ENCODE assay signal across 8 cellular contexts in genomic region chr15:78811124-78811824, GRCh38. TPM values are rescaled to one million over a fixed set of nuclear protein-coding genes. Genes with fewer than 3 reads are reported as not detected.
DNase-seq lines count a peak whose midpoint lies in the region; ATAC-seq, FAIRE-seq and TF ChIP-seq lines count a peak whose summit lies in the region.

A gene with protein sequence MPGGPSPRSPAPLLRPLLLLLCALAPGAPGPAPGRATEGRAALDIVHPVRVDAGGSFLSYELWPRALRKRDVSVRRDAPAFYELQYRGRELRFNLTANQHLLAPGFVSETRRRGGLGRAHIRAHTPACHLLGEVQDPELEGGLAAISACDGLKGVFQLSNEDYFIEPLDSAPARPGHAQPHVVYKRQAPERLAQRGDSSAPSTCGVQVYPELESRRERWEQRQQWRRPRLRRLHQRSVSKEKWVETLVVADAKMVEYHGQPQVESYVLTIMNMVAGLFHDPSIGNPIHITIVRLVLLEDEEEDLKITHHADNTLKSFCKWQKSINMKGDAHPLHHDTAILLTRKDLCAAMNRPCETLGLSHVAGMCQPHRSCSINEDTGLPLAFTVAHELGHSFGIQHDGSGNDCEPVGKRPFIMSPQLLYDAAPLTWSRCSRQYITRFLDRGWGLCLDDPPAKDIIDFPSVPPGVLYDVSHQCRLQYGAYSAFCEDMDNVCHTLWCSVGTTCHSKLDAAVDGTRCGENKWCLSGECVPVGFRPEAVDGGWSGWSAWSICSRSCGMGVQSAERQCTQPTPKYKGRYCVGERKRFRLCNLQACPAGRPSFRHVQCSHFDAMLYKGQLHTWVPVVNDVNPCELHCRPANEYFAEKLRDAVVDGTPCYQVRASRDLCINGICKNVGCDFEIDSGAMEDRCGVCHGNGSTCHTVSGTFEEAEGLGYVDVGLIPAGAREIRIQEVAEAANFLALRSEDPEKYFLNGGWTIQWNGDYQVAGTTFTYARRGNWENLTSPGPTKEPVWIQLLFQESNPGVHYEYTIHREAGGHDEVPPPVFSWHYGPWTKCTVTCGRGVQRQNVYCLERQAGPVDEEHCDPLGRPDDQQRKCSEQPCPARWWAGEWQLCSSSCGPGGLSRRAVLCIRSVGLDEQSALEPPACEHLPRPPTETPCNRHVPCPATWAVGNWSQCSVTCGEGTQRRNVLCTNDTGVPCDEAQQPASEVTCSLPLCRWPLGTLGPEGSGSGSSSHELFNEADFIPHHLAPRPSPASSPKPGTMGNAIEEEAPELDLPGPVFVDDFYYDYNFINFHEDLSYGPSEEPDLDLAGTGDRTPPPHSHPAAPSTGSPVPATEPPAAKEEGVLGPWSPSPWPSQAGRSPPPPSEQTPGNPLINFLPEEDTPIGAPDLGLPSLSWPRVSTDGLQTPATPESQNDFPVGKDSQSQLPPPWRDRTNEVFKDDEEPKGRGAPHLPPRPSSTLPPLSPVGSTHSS (N-terminal part only) (minus strand): TSS chr15:78811464. CDS start chr15:78811220, 244 bp downstream.

- peak within 1 kb of the TSS; percentile 78 for H3K4me3 Mint-ChIP-seq in WTC11

- peak; percentile 14; the same call in 1 of the 2 replicates for TF ChIP-seq RAD21 in Ishikawa (IDR thresholded peaks at IDR 0.05; ENCODE audit: low read depth)

- H4K20me1 ChIP-seq in keratinocyte (ENCODE audit: control insufficient read depth, extremely low read depth, insufficient read depth, low read length) = no peaks in the 10 kb centered on the region

- H2AFZ ChIP-seq in keratinocyte (ENCODE audit: control insufficient read depth, low read length) = peak within 1 kb of the TSS; percentile 68

- TF ChIP-seq CTCF in WTC11 (IDR thresholded peaks at IDR 0.05) (peak; percentile 82), keratinocyte (optimal IDR thresholded peaks at IDR 0.05 in 1 of 3, IDR thresholded peaks at IDR 0.05 in 1 of 3, conservative IDR thresholded peaks at IDR 0.05 in 1 of 3; ENCODE audit: extremely low read depth in 1 of 3, insufficient read depth in 2 of 3, low read length in 3 of 3) (peak in 2 of 3 experiments; percentile 44 to 45), spleen (IDR thresholded peaks at IDR 0.05 in 8 of 11, conservative IDR thresholded peaks at IDR 0.05 in 3 of 11) (peak; percentile 36 to 88 (median 68))

- CTCF ChIA-PET in WTC11 (lab: Charles Lee) = interaction anchor here (0.5 to 3.6 kb wide), 39 partner anchors 9 to 512 kb away, joined by 3 to 26 read pairs (median 4); partner anchors contain the start of genes CHRNA5, CTSH, MORF4L1 and SKIC8

- no peaks in the 10 kb centered on the region for H3K79me2 ChIP-seq in keratinocyte (ENCODE audit: control insufficient read depth, insufficient read depth, low read length)

- POLR2A ChIA-PET in WTC11 (lab: Charles Lee) = interaction anchor here (0.5 to 1.9 kb wide), 7 partner anchors 48 to 295 kb away, joined by 3 to 13 read pairs (median 4); partner anchors contain the start of genes CHRNA5, MORF4L1 and PSMA4

- peak within 1 kb of the TSS; percentile 71 for H3K4me2 ChIP-seq in keratinocyte (ENCODE audit: control insufficient read depth, extremely low read depth, insufficient read depth, low read depth, low read length)

- WGBS in spleen, 5 donors = 0 to 1% (median 1%) methylated on average over 41 to 73 of the region's 73 CpGs

- ATAC-seq in WTC11 (peak; percentile 85), HG02623 (IDR thresholded peaks at IDR 0.05; ENCODE audit: unreplicated experiment) (no peak)

- H3K4me1 ChIP-seq in keratinocyte (ENCODE audit: control insufficient read depth, extremely low read depth, insufficient read depth, low read length) (no peaks in the 10 kb centered on the region), spleen (peaks cover 0 to 30% (median 23%) of the 10 kb centered on the region in 6 donors)

- H3K4me3 ChIP-seq in keratinocyte (ENCODE audit: control insufficient read depth in 2 of 3, extremely low read depth in 1 of 3, insufficient read depth in 2 of 3, low read depth in 1 of 3, low read length in 3 of 3) (peak within 1 kb of the TSS; percentile 36 to 61 (median 49)), spleen (peak within 1 kb of the TSS; percentile 50 to 92 (median 74))

- TF ChIP-seq EP300 in Ishikawa (IDR thresholded peaks at IDR 0.05; ENCODE audit: borderline replicate concordance) = no peak

- H3K27ac ChIP-seq in keratinocyte (ENCODE audit: control insufficient read depth, insufficient read depth, low read length) (no peak within 1 kb of the TSS), spleen (peak within 1 kb of the TSS in 7 of 8 donors; percentile 19 to 78 (median 71))

- dilution Hi-C loops in keratinocyte (cut with MboI; ENCODE audit: extremely low pct_ligation_motif_present, low sequenced_read_pairs) = no loop called here

- H3K9me1 ChIP-seq in keratinocyte (ENCODE audit: control insufficient read depth, extremely low read depth, insufficient read depth, low read length) = no peaks in the 10 kb centered on the region

- H3K27ac Mint-ChIP-seq in WTC11 = 0 out of 2 replicates have a peak within 1 kb of the TSS, but pooled peaks have one; percentile 2

- peaks cover 14% of the 10 kb centered on the region for H3K27me3 Mint-ChIP-seq in WTC11 (ENCODE audit: low read depth)

- no peaks in the 10 kb centered on the region for H3K36me3 ChIP-seq in keratinocyte (ENCODE audit: control insufficient read depth in 2 of 2, extremely low read depth in 1 of 2, insufficient read depth in 2 of 2, low read length in 2 of 2)
- H3K36me3 ChIP-seq in spleen = no peaks in the 10 kb centered on the region

- peaks cover 28% of the 10 kb centered on the region for H3K27me3 ChIP-seq in keratinocyte (ENCODE audit: control insufficient read depth, extremely low read depth, insufficient read depth, low read length)
- peaks cover 0 to 51% (median 19%) of the 10 kb centered on the region in 7 donors for H3K27me3 ChIP-seq in spleen (replicated peaks in 1 of 7)

- H3K9me3 ChIP-seq in keratinocyte (ENCODE audit: control insufficient read depth, low read depth, low read length) (no peaks in the 10 kb centered on the region), spleen (peaks cover 0 to 9% (median 6%) of the 10 kb centered on the region in 8 donors)

- H3K9me3 Mint-ChIP-seq in WTC11 = no peaks in the 10 kb centered on the region

- no peak for FAIRE-seq in keratinocyte (lab: Jason Lieb, UNC)

- no peak within 1 kb of the TSS for H3K9ac ChIP-seq in keratinocyte (ENCODE audit: control insufficient read depth, extremely low read depth, insufficient read depth, low read length)

- intact Hi-C loops in spleen (cut with DNase I; ENCODE audit: low total_unique reads) = no loop called here

- no peaks in the 10 kb centered on the region for H3K36me3 Mint-ChIP-seq in WTC11

- TF ChIP-seq POLR2A in spleen (IDR thresholded peaks at IDR 0.05) = no peak

- DNase-seq in AG20443 (ENCODE audit: low spot score) (peak; percentile 99), GM19238 (ENCODE audit: insufficient read length, low spot score) (peak; percentile 92), WTC11 (ENCODE audit: low spot score) (peak; percentile 88), cerebellar cortex (ENCODE audit: low spot score) (peak; percentile 38), keratinocyte (ENCODE audit: low read depth, low spot score) (no peak), spleen (peak; percentile 88)

- peaks cover 30% of the 10 kb centered on the region for H3K4me1 Mint-ChIP-seq in WTC11

TF ChIP-seq in Ishikawa, 13 proteins besides CTCF, POLR2A, EP300 and RAD21:
- peak; percentile 97 for TF ChIP-seq ZBTB7A (IDR thresholded peaks at IDR 0.05; ENCODE audit: low read depth)
- TF ChIP-seq TAF1 (IDR thresholded peaks at IDR 0.05; ENCODE audit: low read depth) = no peak

TF ChIP-seq in WTC11, 78 proteins besides CTCF, POLR2A, EP300 and RAD21 (continues in another document):
- TF ChIP-seq CDX4 (CRISPR knock-in tag; IDR thresholded peaks at IDR 0.05; ENCODE audit: borderline replicate concordance) = no peak
- TF ChIP-seq, protein P1, sequence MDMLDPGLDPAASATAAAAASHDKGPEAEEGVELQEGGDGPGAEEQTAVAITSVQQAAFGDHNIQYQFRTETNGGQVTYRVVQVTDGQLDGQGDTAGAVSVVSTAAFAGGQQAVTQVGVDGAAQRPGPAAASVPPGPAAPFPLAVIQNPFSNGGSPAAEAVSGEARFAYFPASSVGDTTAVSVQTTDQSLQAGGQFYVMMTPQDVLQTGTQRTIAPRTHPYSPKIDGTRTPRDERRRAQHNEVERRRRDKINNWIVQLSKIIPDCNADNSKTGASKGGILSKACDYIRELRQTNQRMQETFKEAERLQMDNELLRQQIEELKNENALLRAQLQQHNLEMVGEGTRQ (CRISPR knock-in tag; IDR thresholded peaks at IDR 0.05) = no peak
- TF ChIP-seq, protein P2, sequence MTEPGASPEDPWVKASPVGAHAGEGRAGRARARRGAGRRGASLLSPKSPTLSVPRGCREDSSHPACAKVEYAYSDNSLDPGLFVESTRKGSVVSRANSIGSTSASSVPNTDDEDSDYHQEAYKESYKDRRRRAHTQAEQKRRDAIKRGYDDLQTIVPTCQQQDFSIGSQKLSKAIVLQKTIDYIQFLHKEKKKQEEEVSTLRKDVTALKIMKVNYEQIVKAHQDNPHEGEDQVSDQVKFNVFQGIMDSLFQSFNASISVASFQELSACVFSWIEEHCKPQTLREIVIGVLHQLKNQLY (CRISPR knock-in tag; IDR thresholded peaks at IDR 0.05) = no peak

RNA-seq across cellular contexts. Expression of the gene that starts here (rescaled TPM):
- total RNA-seq in WTC11 (2021) = 66.5 to 70.3 TPM (median 67.1 TPM) in 3 replicates
- 0.13 to 0.68 TPM (median 0.24 TPM) in 3 replicates for polyA plus RNA-seq in keratinocyte
- polyA plus RNA-seq in keratinocyte (2011; ENCODE audit: low read depth) = 0.16 TPM
- polyA plus RNA-seq in keratinocyte (2011; cell fraction: cytosol; rRNA removed) = 0.05 and 0.18 TPM in 2 replicates
- 1.5 and 2.8 TPM in 2 replicates for polyA plus RNA-seq in keratinocyte (2011; cell fraction: nucleus; rRNA removed)
- polyA plus RNA-seq in keratinocyte (2012; ENCODE audit: low replicate concordance) = 0.34 and 0.42 TPM in 2 replicates
- polyA minus RNA-seq in keratinocyte = 0.13 to 0.89 TPM (median 0.26 TPM) in 3 replicates
- polyA minus RNA-seq in keratinocyte (2011; cell fraction: cytosol; rRNA and poly(A)+ RNA removed) = 0.77 TPM
- 1.6 and 2.7 TPM in 2 replicates for polyA minus RNA-seq in keratinocyte (2011; cell fraction: nucleus; rRNA and poly(A)+ RNA removed)
- 10 to 100 TPM in 1 of 7 donors, 1 to 10 TPM in 6; 3.4 to 15.0 (median 8.3) TPM for total RNA-seq in spleen
- 1 to 10 TPM in 2 of 3 donors, under 1 TPM in 1; 0.47 to 8.4 (median 2.2) TPM for polyA plus RNA-seq in spleen
